Comparison of ENCODE assay signal across 21 cellular contexts in the genomic region with DNA sequence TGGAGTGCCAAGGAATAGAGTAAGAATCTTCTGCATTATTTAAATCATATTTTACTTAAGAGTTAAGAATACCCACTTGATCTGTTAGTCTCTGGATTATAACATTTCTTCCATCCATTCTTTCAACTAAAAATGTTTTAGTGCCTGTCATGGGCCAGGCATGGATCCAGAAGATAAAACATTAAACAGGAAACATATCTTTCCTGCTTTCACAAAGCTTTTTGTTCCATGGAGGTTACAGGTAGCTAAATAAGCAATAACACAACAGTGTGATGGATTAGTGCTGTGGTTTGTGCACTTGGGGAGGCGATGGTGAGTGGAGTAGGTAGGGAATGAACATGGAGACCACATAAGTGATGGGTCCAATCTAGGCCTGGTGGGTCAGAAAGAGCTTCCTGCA.
"Had no signal": no experiment of that assay in that cellular context is flagged by ENCODE, and none has a peak within 500 bp of the region (broad histone marks: within the 10 kb centered on the region; RNA-seq: fewer than 3 reads in every experiment).

No MANE protein-coding gene starts in this region.

- H3K4me1 ChIP-seq: foreskin keratinocyte, spleen, testis, tibial nerve had no signal

- H3K4me2 ChIP-seq: hepatocyte had no signal

- H3K27ac Mint-ChIP-seq: naive thymus-derived CD4-positive, alpha-beta T cell; nephron progenitor cell; stimulated activated naive B cell treated with anti-CD40 and anti-IgM and Interleukin-4, amounts not matched to agents 10 μg/mL and 1 μg/mL and 100 μg/mL, for 72 hours; stimulated activated naive CD8-positive, alpha-beta T cell treated with anti-CD3 and anti-CD28 coated beads, Interleukin-15, amount 100 ng/mL, for 72 hours had no signal

- H3K9me3 Mint-ChIP-seq: effector memory CD8-positive, alpha-beta T cell; naive thymus-derived CD4-positive, alpha-beta T cell; nephron progenitor cell; stimulated activated naive B cell treated with anti-CD40 and anti-IgM and Interleukin-4, amounts not matched to agents 10 μg/mL and 1 μg/mL and 100 μg/mL, for 72 hours; stimulated activated naive CD8-positive, alpha-beta T cell treated with anti-CD3 and anti-CD28 coated beads, Interleukin-15, amount 100 ng/mL, for 72 hours had no signal

- DNase-seq: cortex of kidney; effector memory CD8-positive, alpha-beta T cell; erythroblast; foreskin keratinocyte; left colon; left ventricle myocardium superior; naive thymus-derived CD4-positive, alpha-beta T cell; nephron progenitor cell; psoas muscle; spleen; stimulated activated CD4-positive, alpha-beta T cell treated with anti-CD3 and anti-CD28 coated beads, Interleukin-15, amount 100 ng/mL, for 24 hours; stimulated activated CD4-positive, alpha-beta T cell treated with anti-CD3 and anti-CD28 coated beads, Interleukin-1b, Interleukin-23, amount 100 ng/mL, for 48 hours; stimulated activated CD4-positive, alpha-beta T cell treated with anti-CD3 and anti-CD28 coated beads, Interleukin-4, amount 100 ng/mL, for 4 hours; stimulated activated naive B cell treated with anti-CD40 and anti-IgM and Interleukin-4, amounts not matched to agents 10 μg/mL and 1 μg/mL and 100 μg/mL, for 72 hours; stimulated activated naive CD8-positive, alpha-beta T cell treated with anti-CD3 and anti-CD28 coated beads, Interleukin-15, amount 100 ng/mL, for 72 hours; testis had no signal

- H3K27me3 ChIP-seq: foreskin keratinocyte, hepatocyte, neutrophil, spleen, testis, tibial nerve had no signal

- H3K4me3 ChIP-seq: hepatocyte, lung, psoas muscle, spleen, testis, tibial nerve had no signal

- H3K27ac ChIP-seq: foreskin keratinocyte, hepatocyte, neutrophil, psoas muscle, spleen, testis, tibial nerve had no signal

- H3K79me2 ChIP-seq: hepatocyte had no signal

- ATAC-seq: effector memory CD8-positive, alpha-beta T cell; foreskin keratinocyte; left colon; left ventricle myocardium superior; naive thymus-derived CD4-positive, alpha-beta T cell; psoas muscle; sciatic nerve; stimulated activated naive B cell treated with anti-CD40 and anti-IgM and Interleukin-4, amounts not matched to agents 10 μg/mL and 1 μg/mL and 100 μg/mL, for 72 hours; stimulated activated naive CD8-positive, alpha-beta T cell treated with anti-CD3 and anti-CD28 coated beads, Interleukin-15, amount 100 ng/mL, for 72 hours had no signal

- H3K4me3 Mint-ChIP-seq: effector memory CD8-positive, alpha-beta T cell; naive thymus-derived CD4-positive, alpha-beta T cell; nephron progenitor cell; stimulated activated naive B cell treated with anti-CD40 and anti-IgM and Interleukin-4, amounts not matched to agents 10 μg/mL and 1 μg/mL and 100 μg/mL, for 72 hours; stimulated activated naive CD8-positive, alpha-beta T cell treated with anti-CD3 and anti-CD28 coated beads, Interleukin-15, amount 100 ng/mL, for 72 hours had no signal

- H3K4me1 Mint-ChIP-seq: stimulated activated naive B cell treated with anti-CD40 and anti-IgM and Interleukin-4, amounts not matched to agents 10 μg/mL and 1 μg/mL and 100 μg/mL, for 72 hours; stimulated activated naive CD8-positive, alpha-beta T cell treated with anti-CD3 and anti-CD28 coated beads, Interleukin-15, amount 100 ng/mL, for 72 hours had no signal

- H3K27me3 Mint-ChIP-seq: effector memory CD8-positive, alpha-beta T cell; naive thymus-derived CD4-positive, alpha-beta T cell; stimulated activated naive B cell treated with anti-CD40 and anti-IgM and Interleukin-4, amounts not matched to agents 10 μg/mL and 1 μg/mL and 100 μg/mL, for 72 hours; stimulated activated naive CD8-positive, alpha-beta T cell treated with anti-CD3 and anti-CD28 coated beads, Interleukin-15, amount 100 ng/mL, for 72 hours had no signal

- H3K9me3 ChIP-seq: neutrophil, psoas muscle, spleen, testis, tibial nerve had no signal

- H2AFZ ChIP-seq: hepatocyte had no signal

- H3K36me3 ChIP-seq: neutrophil had no signal
